Comparison of ENCODE assay signal across 8 cellular contexts in the genomic region with DNA sequence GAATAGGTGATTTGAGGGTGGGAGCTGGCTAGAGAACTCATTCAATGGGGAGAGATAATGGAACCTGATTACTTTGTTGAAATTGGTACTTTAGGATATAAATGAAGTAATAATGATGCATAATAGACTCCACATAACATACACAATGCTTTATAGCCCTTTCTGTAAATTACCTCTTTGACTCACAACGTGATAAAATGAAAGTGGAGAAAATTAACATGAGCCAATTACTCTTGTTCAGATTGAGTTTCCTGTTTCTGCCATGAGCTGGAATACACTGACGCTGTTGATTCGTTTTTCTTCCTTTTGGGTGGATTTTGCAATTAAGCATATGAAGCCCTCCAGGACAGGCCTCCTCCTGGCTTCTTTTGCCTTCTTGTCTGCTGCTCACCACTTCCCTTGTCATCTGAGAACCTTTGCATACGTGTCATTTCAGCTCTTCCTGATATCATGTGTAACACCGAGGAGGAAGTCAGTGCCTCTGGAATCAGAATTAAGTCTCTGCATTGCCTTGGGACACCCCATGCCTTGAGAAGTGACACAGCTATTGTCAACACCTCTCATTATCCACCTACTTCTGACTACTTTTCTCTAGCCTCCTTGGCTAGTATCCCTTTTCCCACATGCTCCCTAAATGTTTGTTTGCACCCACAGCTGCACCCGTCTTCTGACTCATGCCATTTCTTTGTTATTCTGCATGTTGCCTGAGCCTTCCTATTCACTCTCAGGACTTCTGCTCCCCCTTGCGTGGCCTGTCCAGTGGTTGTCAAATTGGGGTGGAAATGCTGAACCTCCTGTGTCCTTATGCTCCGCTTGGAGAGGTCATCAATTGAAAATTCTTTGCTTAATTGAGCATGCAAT.
DNase-seq lines count a peak whose midpoint lies in the region; ATAC-seq lines count a peak whose summit lies in the region.

No MANE protein-coding gene starts in this region.

- peaks cover 18 to 65% of the 10 kb centered on the region in 2 donors for H3K4me1 ChIP-seq in muscle layer of duodenum (ENCODE audit: control insufficient read depth in 1 of 2, insufficient read depth in 2 of 2, low read length in 2 of 2)

- no peaks in the 10 kb centered on the region for H3K36me3 ChIP-seq in muscle layer of duodenum (ENCODE audit: control insufficient read depth in 1 of 2, insufficient read depth in 2 of 2, low read length in 2 of 2)

- H3K27ac ChIP-seq in caudate nucleus (ENCODE audit: low read depth, low read length) (peak overlapping the region; percentile 98), muscle layer of duodenum (ENCODE audit: low read length) (peak overlapping the region; percentile 11)

- ATAC-seq in HG03135 (IDR thresholded peaks at IDR 0.05; ENCODE audit: unreplicated experiment) (no peak), GM21528 (IDR thresholded peaks at IDR 0.05; ENCODE audit: low FRiP score, unreplicated experiment) (no peak), HG03565 (IDR thresholded peaks at IDR 0.05; ENCODE audit: unreplicated experiment) (no peak)

- no peaks in the 10 kb centered on the region for H3K27me3 ChIP-seq in muscle layer of duodenum (ENCODE audit: low read depth, low read length)

- H3K4me3 ChIP-seq in GM08714 (ENCODE audit: low read length) (peak overlapping the region; percentile 53; the same call in 1 of the 2 replicates), muscle layer of duodenum (ENCODE audit: low read depth in 1 of 2, low read length in 2 of 2) (peak overlapping the region in 1 of 2 donors; percentile 32)

- DNase-seq in NCI-H1105 (lab: John Stamatoyannopoulos, UW) (peak; percentile 51), caudate nucleus (lab: John Stamatoyannopoulos, UW) (peak in 11 of 61 donors; percentile 4 to 65 (median 43)), SHP77 treated with DMSO at 0.1 percent for 48 hours (lab: John Stamatoyannopoulos, UW) (no peak)

- H3K9me3 ChIP-seq in muscle layer of duodenum (ENCODE audit: control insufficient read depth in 1 of 2, low read length in 2 of 2): no peaks in the 10 kb centered on the region
